ENCODE assay signal across 21 cellular contexts in the genomic region with DNA sequence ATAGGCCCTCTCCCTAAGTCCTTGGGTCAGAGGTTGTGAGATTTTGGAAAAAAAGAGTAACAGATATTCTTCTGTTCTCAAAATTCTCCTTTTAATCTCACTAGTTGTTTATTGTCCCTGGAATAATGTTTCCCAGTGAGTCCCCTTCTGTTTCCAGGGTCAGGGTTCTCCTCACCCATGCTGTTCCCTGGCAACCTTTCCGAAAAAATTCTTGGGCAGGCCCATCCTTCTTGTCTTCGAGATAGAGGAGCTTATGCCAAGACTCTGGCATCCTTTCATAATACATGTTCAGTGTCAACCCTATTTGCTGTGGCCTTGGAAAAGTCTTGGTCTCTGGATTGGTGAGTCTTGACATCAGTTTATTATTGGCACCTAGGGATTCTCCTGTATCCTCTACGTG.
"Had no signal": no experiment of that assay in that cellular context is flagged by ENCODE, and none has a peak within 500 bp of the region (broad histone marks: within the 10 kb centered on the region; RNA-seq: fewer than 3 reads in every experiment).

No MANE protein-coding gene starts in this region.

- H3K9me3 ChIP-seq: esophagus squamous epithelium, thyroid gland had no signal

- H3K27me3 Mint-ChIP-seq: memory B cell, progenitor cell of endocrine pancreas had no signal

- H3K9me3 Mint-ChIP-seq: activated naive CD4-positive, alpha-beta T cell treated with anti-CD3 and anti-CD28 coated beads, Interleukin-2, amount 50 U/mL, for 72 hours; activated T-cell treated with anti-CD3 and anti-CD28 coated beads, Interleukin-2, amount 50 U/mL, for 24 hours; activated T-helper 17 cell treated with anti-CD3 and anti-CD28 coated beads, Interleukin-2, amount 50 U/mL, for 72 hours; central memory CD8-positive, alpha-beta T cell; neural crest cell; WTC11 had no signal

- H3K4me1 Mint-ChIP-seq: activated T-helper 17 cell treated with anti-CD3 and anti-CD28 coated beads, Interleukin-2, amount 50 U/mL, for 72 hours; central memory CD8-positive, alpha-beta T cell; memory B cell; naive B cell had no signal

- H3K4me1 ChIP-seq: thyroid gland had no signal

- H3K27ac ChIP-seq: coronary artery, esophagus squamous epithelium, thyroid gland had no signal

- H3K27ac Mint-ChIP-seq: activated naive CD4-positive, alpha-beta T cell treated with anti-CD3 and anti-CD28 coated beads, Interleukin-2, amount 50 U/mL, for 72 hours; activated T-cell treated with anti-CD3 and anti-CD28 coated beads, Interleukin-2, amount 50 U/mL, for 24 hours; activated T-helper 17 cell treated with anti-CD3 and anti-CD28 coated beads, Interleukin-2, amount 50 U/mL, for 72 hours; memory B cell; naive B cell; progenitor cell of endocrine pancreas; WTC11 had no signal

- H3K36me3 Mint-ChIP-seq: activated naive CD4-positive, alpha-beta T cell treated with anti-CD3 and anti-CD28 coated beads, Interleukin-2, amount 50 U/mL, for 72 hours; memory B cell; naive B cell; WTC11 had no signal

- H3K27me3 ChIP-seq: brain microvascular endothelial cell, esophagus squamous epithelium, thyroid gland had no signal

- DNase-seq: activated CD4-positive, alpha-beta T cell treated with anti-CD3 and anti-CD28 coated beads, Interleukin-2, amount 50 U/mL, for 4 hours; activated CD8-positive, alpha-beta memory T cell treated with anti-CD3 and anti-CD28 coated beads for 24 hours; activated CD8-positive, alpha-beta memory T cell treated with anti-CD3 and anti-CD28 coated beads, Interleukin-2, amount 50 U/mL, for 4 hours; activated T-cell treated with anti-CD3 and anti-CD28 coated beads, Interleukin-2, amount 50 U/mL, for 24 hours; aorta; esophagus squamous epithelium; left ventricle myocardium superior; naive B cell; occipital lobe; stimulated activated CD4-positive, alpha-beta T cell treated with anti-CD3 and anti-CD28 coated beads, Interleukin-4, amount 100 ng/mL, for 24 hours; stimulated activated naive CD4-positive, alpha-beta T cell treated with Interleukin-2 at 50 U/mL for 16 hours; thyroid gland had no signal

- H3K4me3 Mint-ChIP-seq: activated T-cell treated with anti-CD3 and anti-CD28 coated beads, Interleukin-2, amount 50 U/mL, for 24 hours; activated T-helper 17 cell treated with anti-CD3 and anti-CD28 coated beads, Interleukin-2, amount 50 U/mL, for 72 hours; central memory CD8-positive, alpha-beta T cell; memory B cell; naive B cell; neural crest cell; WTC11 had no signal

- H3K36me3 ChIP-seq: brain microvascular endothelial cell, esophagus squamous epithelium, thyroid gland had no signal

- H3K4me3 ChIP-seq: coronary artery, esophagus squamous epithelium, thyroid gland had no signal

- ATAC-seq: activated naive CD4-positive, alpha-beta T cell treated with anti-CD3 and anti-CD28 coated beads, Interleukin-2, amount 50 U/mL, for 72 hours; activated T-helper 17 cell treated with anti-CD3 and anti-CD28 coated beads, Interleukin-2, amount 50 U/mL, for 72 hours; left ventricle myocardium superior; WTC11 had no signal
